ENCODE assay signal across 35 cellular contexts in the genomic region with DNA sequence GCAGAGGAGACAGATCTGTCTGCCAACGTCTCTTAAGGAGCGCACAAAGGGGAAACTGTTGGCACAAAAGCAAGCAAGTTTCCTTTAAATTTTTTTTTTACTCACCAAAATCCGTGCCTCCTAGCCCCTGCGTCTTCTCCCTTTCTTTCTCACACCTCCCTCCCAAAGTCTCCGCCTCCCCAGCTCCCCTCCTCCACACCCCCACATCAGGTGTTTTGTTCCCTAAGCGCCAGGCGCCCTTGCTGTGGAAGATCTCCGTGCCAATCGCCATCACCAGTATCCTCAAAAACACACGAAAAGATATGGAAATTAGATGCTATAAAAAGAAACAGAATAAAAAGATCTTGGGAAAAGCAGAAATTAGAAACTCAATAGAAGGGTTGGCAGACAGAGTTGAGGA.
"Had no signal": no experiment of that assay in that cellular context is flagged by ENCODE, and none has a peak within 500 bp of the region (broad histone marks: within the 10 kb centered on the region; RNA-seq: fewer than 3 reads in every experiment).

No MANE protein-coding gene starts in this region.

- H3K9me3 Mint-ChIP-seq: activated CD4-positive, alpha-beta memory T cell treated with anti-CD3 and anti-CD28 coated beads, Interleukin-2, amount 10 ng/mL, durations not matched to agents 7 days and 5 days; activated CD4-positive, alpha-beta T cell treated with anti-CD3 and anti-CD28 coated beads, Interleukin-2, amount 10 ng/mL, durations not matched to agents 7 days and 5 days; activated naive CD4-positive, alpha-beta T cell treated with anti-CD3 and anti-CD28 coated beads, Interleukin-2, amount 10 ng/mL, durations not matched to agents 7 days and 5 days; activated naive CD4-positive, alpha-beta T cell treated with anti-CD3 and anti-CD28 coated beads, Interleukin-2, amount 50 U/mL, for 24 hours; activated naive CD8-positive, alpha-beta T cell treated with anti-CD3 and anti-CD28 coated beads, Interleukin-2, amount 10 ng/mL, durations not matched to agents 7 days and 5 days; activated naive CD8-positive, alpha-beta T cell treated with anti-CD3 and anti-CD28 coated beads, Interleukin-2, amount 50 U/mL, for 24 hours; activated T-cell treated with anti-CD3 and anti-CD28 coated beads, Interleukin-2, amount 50 U/mL, for 24 hours; activated T-helper 2 cell treated with anti-CD3 and anti-CD28 coated beads, Interferon-gamma antibody, Interleukin-2, Interleukin-4, amounts not matched to agents 10 μg/mL and 5 μg/mL and 100 μg/mL, durations not matched to agents 14 hours and 24 hours and 36 hours; T-helper 1 cell treated with Interleukin-12 subunit alpha and Interleukin-12 subunit beta and Interleukin-4 antibody, amounts not matched to agents 30 μg/mL and 1 μg/mL, for 36 hours; T-helper 2 cell treated with Interferon-gamma antibody and Interleukin-4, amounts not matched to agents 5 μg/mL and 100 μg/mL, for 36 hours had no signal

- ATAC-seq: activated CD4-positive, alpha-beta T cell treated with anti-CD3 and anti-CD28 coated beads for 36 hours; activated CD4-positive, CD25-positive, alpha-beta regulatory T cell treated with anti-CD3 and anti-CD28 coated beads, Interleukin-2, amount 50 U/mL, for 24 hours; activated CD8-positive, alpha-beta memory T cell treated with anti-CD3 and anti-CD28 coated beads, Interleukin-2, amount 10 ng/mL, durations not matched to agents 7 days and 5 days; activated CD8-positive, alpha-beta T cell treated with anti-CD3 and anti-CD28 coated beads, Interleukin-2, amount 10 ng/mL, durations not matched to agents 7 days and 5 days; activated naive CD8-positive, alpha-beta T cell treated with anti-CD3 and anti-CD28 coated beads, Interleukin-2, amount 50 U/mL, for 24 hours had no signal

- H3K4me3 Mint-ChIP-seq: activated CD4-positive, alpha-beta memory T cell treated with anti-CD3 and anti-CD28 coated beads, Interleukin-2, amount 10 ng/mL, durations not matched to agents 7 days and 5 days; activated CD4-positive, alpha-beta T cell treated with anti-CD3 and anti-CD28 coated beads for 36 hours; activated CD4-positive, alpha-beta T cell treated with anti-CD3 and anti-CD28 coated beads, Interleukin-2, amount 10 ng/mL, durations not matched to agents 7 days and 5 days; activated CD8-positive, alpha-beta memory T cell treated with anti-CD3 and anti-CD28 coated beads, Interleukin-2, amount 10 ng/mL, durations not matched to agents 7 days and 5 days; activated CD8-positive, alpha-beta T cell treated with anti-CD3 and anti-CD28 coated beads, Interleukin-2, amount 10 ng/mL, durations not matched to agents 7 days and 5 days; activated naive CD4-positive, alpha-beta T cell treated with anti-CD3 and anti-CD28 coated beads, Interleukin-2, amount 10 ng/mL, durations not matched to agents 7 days and 5 days; activated naive CD4-positive, alpha-beta T cell treated with anti-CD3 and anti-CD28 coated beads, Interleukin-2, amount 50 U/mL, for 24 hours; activated naive CD8-positive, alpha-beta T cell; activated naive CD8-positive, alpha-beta T cell treated with anti-CD3 and anti-CD28 coated beads, Interleukin-2, amount 10 ng/mL, durations not matched to agents 7 days and 5 days; activated naive CD8-positive, alpha-beta T cell treated with anti-CD3 and anti-CD28 coated beads, Interleukin-2, amount 50 U/mL, for 24 hours; activated T-cell treated with anti-CD3 and anti-CD28 coated beads, Interleukin-2, amount 50 U/mL, for 24 hours; T-helper 1 cell treated with Interleukin-12 subunit alpha and Interleukin-12 subunit beta and Interleukin-4 antibody, amounts not matched to agents 30 μg/mL and 1 μg/mL, for 36 hours; T-helper 2 cell treated with Interferon-gamma antibody and Interleukin-4, amounts not matched to agents 5 μg/mL and 100 μg/mL, for 36 hours had no signal

- FAIRE-seq: TTC549 had no signal

- H3K27ac ChIP-seq: ascending aorta, brain microvascular endothelial cell, breast epithelium, VCaP had no signal

- H3K36me3 Mint-ChIP-seq: activated CD8-positive, alpha-beta memory T cell treated with anti-CD3 and anti-CD28 coated beads, Interleukin-2, amount 10 ng/mL, durations not matched to agents 7 days and 5 days; activated naive CD4-positive, alpha-beta T cell treated with anti-CD3 and anti-CD28 coated beads, Interleukin-2, amount 10 ng/mL, durations not matched to agents 7 days and 5 days; activated naive CD4-positive, alpha-beta T cell treated with anti-CD3 and anti-CD28 coated beads, Interleukin-2, amount 50 U/mL, for 24 hours; activated naive CD8-positive, alpha-beta T cell; activated naive CD8-positive, alpha-beta T cell treated with anti-CD3 and anti-CD28 coated beads, Interleukin-2, amount 10 ng/mL, durations not matched to agents 7 days and 5 days had no signal

- H3K4me1 Mint-ChIP-seq: activated CD4-positive, alpha-beta memory T cell treated with anti-CD3 and anti-CD28 coated beads, Interleukin-2, amount 10 ng/mL, durations not matched to agents 7 days and 5 days; activated CD4-positive, alpha-beta T cell treated with anti-CD3 and anti-CD28 coated beads for 36 hours; activated CD4-positive, alpha-beta T cell treated with anti-CD3 and anti-CD28 coated beads, Interleukin-2, amount 10 ng/mL, durations not matched to agents 7 days and 5 days; activated CD8-positive, alpha-beta memory T cell treated with anti-CD3 and anti-CD28 coated beads, Interleukin-2, amount 10 ng/mL, durations not matched to agents 7 days and 5 days; activated naive CD4-positive, alpha-beta T cell treated with anti-CD3 and anti-CD28 coated beads, Interleukin-2, amount 10 ng/mL, durations not matched to agents 7 days and 5 days; activated naive CD4-positive, alpha-beta T cell treated with anti-CD3 and anti-CD28 coated beads, Interleukin-2, amount 50 U/mL, for 24 hours; activated naive CD8-positive, alpha-beta T cell treated with anti-CD3 and anti-CD28 coated beads, Interleukin-2, amount 10 ng/mL, durations not matched to agents 7 days and 5 days; activated naive CD8-positive, alpha-beta T cell treated with anti-CD3 and anti-CD28 coated beads, Interleukin-2, amount 50 U/mL, for 24 hours had no signal

- H3K27me3 ChIP-seq: ascending aorta, brain microvascular endothelial cell had no signal

- DNase-seq: activated CD4-positive, alpha-beta memory T cell treated with anti-CD3 and anti-CD28 coated beads, Interleukin-2, amount 10 ng/mL, durations not matched to agents 7 days and 5 days; activated CD4-positive, alpha-beta T cell treated with anti-CD3 and anti-CD28 coated beads for 1 hour; activated CD4-positive, alpha-beta T cell treated with anti-CD3 and anti-CD28 coated beads for 36 hours; activated CD4-positive, alpha-beta T cell treated with anti-CD3 and anti-CD28 coated beads for 48 hours; activated CD4-positive, alpha-beta T cell treated with anti-CD3 and anti-CD28 coated beads, Interleukin-2, amount 10 ng/mL, durations not matched to agents 7 days and 5 days; activated CD4-positive, alpha-beta T cell treated with anti-CD3 and anti-CD28 coated beads, Interleukin-2, amount 50 U/mL, for 48 hours; activated CD4-positive, CD25-positive, alpha-beta regulatory T cell; activated CD8-positive, alpha-beta memory T cell treated with anti-CD3 and anti-CD28 coated beads for 24 hours; activated CD8-positive, alpha-beta memory T cell treated with anti-CD3 and anti-CD28 coated beads, Interleukin-2, amount 10 ng/mL, durations not matched to agents 7 days and 5 days; activated CD8-positive, alpha-beta memory T cell treated with anti-CD3 and anti-CD28 coated beads, Interleukin-2, amount 50 U/mL, for 48 hours; activated CD8-positive, alpha-beta T cell treated with anti-CD3 and anti-CD28 coated beads, Interleukin-2, amount 10 ng/mL, durations not matched to agents 7 days and 5 days; activated effector memory CD4-positive, alpha-beta T cell treated with Interleukin-2 at 50 U/mL for 16 hours; activated gamma-delta T cell; activated naive CD4-positive, alpha-beta T cell treated with anti-CD3 and anti-CD28 coated beads, Interleukin-2, amount 10 ng/mL, durations not matched to agents 7 days and 5 days; activated naive CD4-positive, alpha-beta T cell treated with Interleukin-2 at 50 U/mL for 16 hours; activated naive CD8-positive, alpha-beta T cell treated with anti-CD3 and anti-CD28 coated beads, Interleukin-2, amount 10 ng/mL, durations not matched to agents 7 days and 5 days; activated naive CD8-positive, alpha-beta T cell treated with anti-CD3 and anti-CD28 coated beads, Interleukin-2, amount 50 U/mL, for 24 hours; activated T-cell treated with anti-CD3 and anti-CD28 coated beads, Interleukin-2, amount 50 U/mL, for 24 hours; activated T-cell treated with anti-CD3 and anti-CD28 coated beads, Interleukin-2, amount 50 U/mL, for 48 hours; amygdala; anterior cingulate cortex; brain microvascular endothelial cell; central memory CD4-positive, alpha-beta T cell; T-helper 2 cell; T-helper 9 cell had no signal

- H3K27ac Mint-ChIP-seq: activated CD4-positive, alpha-beta memory T cell treated with anti-CD3 and anti-CD28 coated beads, Interleukin-2, amount 10 ng/mL, durations not matched to agents 7 days and 5 days; activated CD4-positive, alpha-beta T cell treated with anti-CD3 and anti-CD28 coated beads for 36 hours; activated CD4-positive, alpha-beta T cell treated with anti-CD3 and anti-CD28 coated beads, Interleukin-2, amount 10 ng/mL, durations not matched to agents 7 days and 5 days; activated CD8-positive, alpha-beta memory T cell treated with anti-CD3 and anti-CD28 coated beads, Interleukin-2, amount 10 ng/mL, durations not matched to agents 7 days and 5 days; activated CD8-positive, alpha-beta T cell treated with anti-CD3 and anti-CD28 coated beads, Interleukin-2, amount 10 ng/mL, durations not matched to agents 7 days and 5 days; activated naive CD4-positive, alpha-beta T cell treated with anti-CD3 and anti-CD28 coated beads, Interleukin-2, amount 10 ng/mL, durations not matched to agents 7 days and 5 days; activated naive CD4-positive, alpha-beta T cell treated with anti-CD3 and anti-CD28 coated beads, Interleukin-2, amount 50 U/mL, for 24 hours; activated naive CD8-positive, alpha-beta T cell; activated naive CD8-positive, alpha-beta T cell treated with anti-CD3 and anti-CD28 coated beads, Interleukin-2, amount 10 ng/mL, durations not matched to agents 7 days and 5 days; activated naive CD8-positive, alpha-beta T cell treated with anti-CD3 and anti-CD28 coated beads, Interleukin-2, amount 50 U/mL, for 24 hours; activated T-cell treated with anti-CD3 and anti-CD28 coated beads, Interleukin-2, amount 50 U/mL, for 24 hours; activated T-helper 2 cell treated with anti-CD3 and anti-CD28 coated beads, Interferon-gamma antibody, Interleukin-2, Interleukin-4, amounts not matched to agents 10 μg/mL and 5 μg/mL and 100 μg/mL, durations not matched to agents 14 hours and 24 hours and 36 hours; T-helper 1 cell treated with Interleukin-12 subunit alpha and Interleukin-12 subunit beta and Interleukin-4 antibody, amounts not matched to agents 30 μg/mL and 1 μg/mL, for 36 hours; T-helper 2 cell treated with Interferon-gamma antibody and Interleukin-4, amounts not matched to agents 5 μg/mL and 100 μg/mL, for 36 hours had no signal

- H3K9me3 ChIP-seq: ascending aorta, breast epithelium had no signal

- H3K4me3 ChIP-seq: ascending aorta, breast epithelium had no signal

- H3K4me1 ChIP-seq: ascending aorta, breast epithelium had no signal

- H3K36me3 ChIP-seq: ascending aorta, brain microvascular endothelial cell, breast epithelium had no signal
